Comparison of ENCODE assay signal across 31 cellular contexts in the genomic region with DNA sequence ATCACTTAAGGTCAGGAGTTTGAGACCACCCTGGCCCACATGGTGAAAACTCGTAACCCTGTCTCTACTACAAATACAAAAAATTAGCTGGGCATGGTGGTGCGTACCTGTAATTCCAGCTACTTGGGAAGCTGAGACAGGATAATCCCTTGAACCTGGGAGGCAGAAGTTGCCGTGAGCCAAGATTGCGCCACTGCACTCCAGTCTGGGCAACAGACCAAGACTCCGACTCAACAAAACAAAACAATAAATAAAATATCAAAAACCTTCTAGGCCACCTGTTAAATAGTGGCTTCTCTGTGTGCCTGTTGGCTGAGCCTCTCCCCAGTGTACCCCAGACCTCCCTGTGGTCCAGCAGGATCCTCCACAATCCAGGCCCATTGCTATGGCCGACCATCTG. TPM values are rescaled to one million over a fixed set of nuclear protein-coding genes. Genes with fewer than 3 reads are reported as not detected.
"Had no signal": no experiment of that assay in that cellular context is flagged by ENCODE, and none has a peak within 500 bp of the region (broad histone marks: within the 10 kb centered on the region; RNA-seq: fewer than 3 reads in every experiment).

No MANE protein-coding gene starts in this region.

- H3K27me3 Mint-ChIP-seq: activated CD4-positive, alpha-beta memory T cell treated with anti-CD3 and anti-CD28 coated beads for 36 hours had no signal

- H3K27ac Mint-ChIP-seq: activated CD4-positive, alpha-beta memory T cell treated with anti-CD3 and anti-CD28 coated beads for 36 hours; activated CD4-positive, alpha-beta T cell treated with anti-CD3 and anti-CD28 coated beads for 36 hours; activated CD4-positive, alpha-beta T cell treated with anti-CD3 and anti-CD28 coated beads, Interleukin-2, amount 10 ng/mL, durations not matched to agents 24 days and 14 days; activated CD8-positive, alpha-beta T cell treated with anti-CD3 and anti-CD28 coated beads, Interleukin-2, amount 10 ng/mL, durations not matched to agents 7 days and 5 days; activated naive CD8-positive, alpha-beta T cell; activated T-helper 17 cell treated with anti-CD3 and anti-CD28 coated beads, Interleukin-2, amount 50 U/mL, for 72 hours; dendritic cell treated with granulocyte-macrophage colony-stimulating factor and Interleukin-4, amounts not matched to agents 40 ng/mL and 50 ng/mL, for 4 days; endodermal cell; T-helper 17 cell had no signal

- H3K9me3 ChIP-seq: gastrocnemius medialis, heart left ventricle had no signal

- H3K9me3 Mint-ChIP-seq: activated CD4-positive, alpha-beta memory T cell treated with anti-CD3 and anti-CD28 coated beads for 36 hours; activated CD4-positive, alpha-beta T cell treated with anti-CD3 and anti-CD28 coated beads, Interleukin-2, amount 10 ng/mL, durations not matched to agents 24 days and 14 days; activated T-cell treated with anti-CD3 and anti-CD28 coated beads, Interleukin-2, amount 50 U/mL, for 4 hours; activated T-helper 17 cell treated with anti-CD3 and anti-CD28 coated beads, Interleukin-2, amount 50 U/mL, for 72 hours; central memory CD8-positive, alpha-beta T cell; dendritic cell treated with granulocyte-macrophage colony-stimulating factor and Interleukin-4, amounts not matched to agents 40 ng/mL and 50 ng/mL, for 4 days; endodermal cell; T-helper 2 cell treated with Interferon-gamma antibody and Interleukin-4, amounts not matched to agents 5 μg/mL and 100 μg/mL, for 36 hours had no signal

- H3K4me3 ChIP-seq: coronary artery, dorsolateral prefrontal cortex, gastrocnemius medialis, heart left ventricle had no signal

- H3K4me3 Mint-ChIP-seq: activated CD4-positive, alpha-beta memory T cell treated with anti-CD3 and anti-CD28 coated beads for 36 hours; activated CD4-positive, alpha-beta T cell treated with anti-CD3 and anti-CD28 coated beads for 36 hours; activated CD4-positive, alpha-beta T cell treated with anti-CD3 and anti-CD28 coated beads, Interleukin-2, amount 10 ng/mL, durations not matched to agents 24 days and 14 days; activated CD8-positive, alpha-beta T cell treated with anti-CD3 and anti-CD28 coated beads, Interleukin-2, amount 10 ng/mL, durations not matched to agents 7 days and 5 days; activated naive CD8-positive, alpha-beta T cell; activated T-cell treated with anti-CD3 and anti-CD28 coated beads, Interleukin-2, amount 50 U/mL, for 4 hours; activated T-helper 17 cell treated with anti-CD3 and anti-CD28 coated beads, Interleukin-2, amount 50 U/mL, for 72 hours; central memory CD8-positive, alpha-beta T cell; dendritic cell treated with granulocyte-macrophage colony-stimulating factor and Interleukin-4, amounts not matched to agents 40 ng/mL and 50 ng/mL, for 4 days; endodermal cell; T-helper 17 cell; T-helper 2 cell treated with Interferon-gamma antibody and Interleukin-4, amounts not matched to agents 5 μg/mL and 100 μg/mL, for 36 hours had no signal

- DNase-seq: activated CD4-positive, alpha-beta memory T cell treated with anti-CD3 and anti-CD28 coated beads for 36 hours; activated CD4-positive, alpha-beta T cell treated with anti-CD3 and anti-CD28 coated beads for 36 hours; activated CD4-positive, alpha-beta T cell treated with anti-CD3 and anti-CD28 coated beads, Interleukin-2, amount 10 ng/mL, durations not matched to agents 24 days and 14 days; activated CD4-positive, CD25-positive, alpha-beta regulatory T cell; activated CD4-positive, CD25-positive, alpha-beta regulatory T cell treated with anti-CD3 and anti-CD28 coated beads, Interleukin-2, amount 50 U/mL, for 72 hours; activated CD8-positive, alpha-beta memory T cell treated with anti-CD3 and anti-CD28 coated beads, Interleukin-2, amount 50 U/mL, for 48 hours; activated CD8-positive, alpha-beta T cell treated with anti-CD3 and anti-CD28 coated beads, Interleukin-2, amount 10 ng/mL, durations not matched to agents 7 days and 5 days; activated effector memory CD4-positive, alpha-beta T cell treated with Interleukin-2 at 50 U/mL for 16 hours; activated gamma-delta T cell treated with Interleukin-2 at 50 U/mL for 16 hours; activated naive CD4-positive, alpha-beta T cell treated with anti-CD3 and anti-CD28 coated beads, Interleukin-2, amount 50 U/mL, for 16 hours; activated naive CD4-positive, alpha-beta T cell treated with Interleukin-2 at 50 U/mL for 16 hours; activated T-cell treated with anti-CD3 and anti-CD28 coated beads, Interleukin-2, amount 50 U/mL, for 4 hours; amniotic stem cell; brain microvascular endothelial cell; dorsolateral prefrontal cortex; effector memory CD4-positive, alpha-beta T cell; endodermal cell; foreskin keratinocyte; gastrocnemius medialis; glutamatergic neuron; heart left ventricle; T-helper 1 cell; T-helper 17 cell; T1000 had no signal

- ATAC-seq: activated CD4-positive, alpha-beta T cell treated with anti-CD3 and anti-CD28 coated beads for 36 hours; activated CD8-positive, alpha-beta T cell treated with anti-CD3 and anti-CD28 coated beads, Interleukin-2, amount 10 ng/mL, durations not matched to agents 7 days and 5 days; activated T-cell treated with anti-CD3 and anti-CD28 coated beads, Interleukin-2, amount 50 U/mL, for 4 hours; activated T-helper 17 cell treated with anti-CD3 and anti-CD28 coated beads, Interleukin-2, amount 50 U/mL, for 72 hours; esophagus mucosa; foreskin keratinocyte; gastrocnemius medialis; heart left ventricle; T-helper 17 cell had no signal

- H3K36me3 ChIP-seq: gastrocnemius medialis, heart left ventricle had no signal

- H3K27ac ChIP-seq: brain microvascular endothelial cell, coronary artery, foreskin keratinocyte, gastrocnemius medialis, heart left ventricle had no signal

RNA-seq across cellular contexts. Expression of gene GGN, which starts 16.8 kb away (rescaled TPM):
- total RNA-seq: activated CD8-positive, alpha-beta T cell treated with anti-CD3 and anti-CD28 coated beads, Interleukin-2, amount 10 ng/mL, durations not matched to agents 7 days and 5 days; esophagus mucosa; T-helper 17 cell had no signal
